In genomic region chr7:157904211-157904865, GRCh38 we compare ENCODE assay signal across 1 cellular context.
TF ChIP-seq lines count a peak whose summit lies in the region.

No MANE protein-coding gene starts in this region.

TF ChIP-seq in H1, 55 proteins besides CTCF, POLR2A, EP300 and RAD21:
- TF ChIP-seq TAF7 (optimal IDR thresholded peaks at IDR 0.05; ENCODE audit: borderline replicate concordance, low read depth, low read length): no peak
- no peak for TF ChIP-seq CBX8 (IDR thresholded peaks at IDR 0.05; ENCODE audit: borderline replicate concordance, low read depth, low read length)
- TF ChIP-seq MAFK (IDR thresholded peaks at IDR 0.05; ENCODE audit: low read depth, low read length): no peak
- no peak for TF ChIP-seq JUND (IDR thresholded peaks at IDR 0.05; ENCODE audit: low read length)
- TF ChIP-seq ZNF274 (IDR thresholded peaks at IDR 0.05; ENCODE audit: borderline replicate concordance, extremely low read depth, low read length): no peak
- no peak for TF ChIP-seq GTF2F1 (IDR thresholded peaks at IDR 0.05; ENCODE audit: borderline replicate concordance, low read depth, low read length)
- no peak for TF ChIP-seq SP4 (IDR thresholded peaks at IDR 0.05; ENCODE audit: low read length)
- TF ChIP-seq POU5F1 (IDR thresholded peaks at IDR 0.05; ENCODE audit: low read depth, low read length): no peak
- TF ChIP-seq RFX5 (IDR thresholded peaks at IDR 0.05; ENCODE audit: borderline replicate concordance, low read depth, low read length): no peak
- no peak for TF ChIP-seq KDM5A (IDR thresholded peaks at IDR 0.05; ENCODE audit: low read length)
- TF ChIP-seq ATF3 (IDR thresholded peaks at IDR 0.05; ENCODE audit: insufficient read depth, low read depth, low read length): no peak
- no peak for TF ChIP-seq YY1 (IDR thresholded peaks at IDR 0.05; ENCODE audit: low read depth, low read length)
- TF ChIP-seq SP1 (IDR thresholded peaks at IDR 0.05; ENCODE audit: low read depth, low read length): no peak
- TF ChIP-seq CEBPB (IDR thresholded peaks at IDR 0.05; ENCODE audit: low read depth, low read length): no peak
TF ChIP-seq in H1: peak in this region for 0.
